Comparison of ENCODE assay signal across 1 cellular context in the genomic region with DNA sequence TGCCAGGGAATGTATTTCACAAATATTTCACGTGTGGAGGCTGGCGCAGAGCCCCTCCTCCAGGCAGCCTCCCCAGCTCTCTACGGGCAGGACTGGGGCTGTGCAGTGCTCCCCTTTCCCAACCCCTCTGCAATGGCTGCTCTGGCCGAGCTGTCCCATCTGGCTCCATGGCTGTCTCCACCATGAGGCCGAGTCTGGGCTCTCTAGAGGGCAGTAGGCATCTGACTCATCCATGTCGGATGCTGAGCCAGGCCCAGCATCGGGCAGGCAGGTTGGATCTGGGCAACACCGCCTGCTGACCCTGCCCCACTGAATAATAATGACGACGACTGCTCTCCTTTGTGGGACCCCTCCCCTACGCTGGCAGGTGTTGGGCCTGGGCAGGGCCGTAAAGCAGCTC.
TF ChIP-seq lines count a peak whose summit lies in the region.

No MANE protein-coding gene starts in this region.

TF ChIP-seq in GM23338, 12 proteins besides CTCF, POLR2A, EP300 and RAD21 (continued from another document):
- TF ChIP-seq, protein P1, sequence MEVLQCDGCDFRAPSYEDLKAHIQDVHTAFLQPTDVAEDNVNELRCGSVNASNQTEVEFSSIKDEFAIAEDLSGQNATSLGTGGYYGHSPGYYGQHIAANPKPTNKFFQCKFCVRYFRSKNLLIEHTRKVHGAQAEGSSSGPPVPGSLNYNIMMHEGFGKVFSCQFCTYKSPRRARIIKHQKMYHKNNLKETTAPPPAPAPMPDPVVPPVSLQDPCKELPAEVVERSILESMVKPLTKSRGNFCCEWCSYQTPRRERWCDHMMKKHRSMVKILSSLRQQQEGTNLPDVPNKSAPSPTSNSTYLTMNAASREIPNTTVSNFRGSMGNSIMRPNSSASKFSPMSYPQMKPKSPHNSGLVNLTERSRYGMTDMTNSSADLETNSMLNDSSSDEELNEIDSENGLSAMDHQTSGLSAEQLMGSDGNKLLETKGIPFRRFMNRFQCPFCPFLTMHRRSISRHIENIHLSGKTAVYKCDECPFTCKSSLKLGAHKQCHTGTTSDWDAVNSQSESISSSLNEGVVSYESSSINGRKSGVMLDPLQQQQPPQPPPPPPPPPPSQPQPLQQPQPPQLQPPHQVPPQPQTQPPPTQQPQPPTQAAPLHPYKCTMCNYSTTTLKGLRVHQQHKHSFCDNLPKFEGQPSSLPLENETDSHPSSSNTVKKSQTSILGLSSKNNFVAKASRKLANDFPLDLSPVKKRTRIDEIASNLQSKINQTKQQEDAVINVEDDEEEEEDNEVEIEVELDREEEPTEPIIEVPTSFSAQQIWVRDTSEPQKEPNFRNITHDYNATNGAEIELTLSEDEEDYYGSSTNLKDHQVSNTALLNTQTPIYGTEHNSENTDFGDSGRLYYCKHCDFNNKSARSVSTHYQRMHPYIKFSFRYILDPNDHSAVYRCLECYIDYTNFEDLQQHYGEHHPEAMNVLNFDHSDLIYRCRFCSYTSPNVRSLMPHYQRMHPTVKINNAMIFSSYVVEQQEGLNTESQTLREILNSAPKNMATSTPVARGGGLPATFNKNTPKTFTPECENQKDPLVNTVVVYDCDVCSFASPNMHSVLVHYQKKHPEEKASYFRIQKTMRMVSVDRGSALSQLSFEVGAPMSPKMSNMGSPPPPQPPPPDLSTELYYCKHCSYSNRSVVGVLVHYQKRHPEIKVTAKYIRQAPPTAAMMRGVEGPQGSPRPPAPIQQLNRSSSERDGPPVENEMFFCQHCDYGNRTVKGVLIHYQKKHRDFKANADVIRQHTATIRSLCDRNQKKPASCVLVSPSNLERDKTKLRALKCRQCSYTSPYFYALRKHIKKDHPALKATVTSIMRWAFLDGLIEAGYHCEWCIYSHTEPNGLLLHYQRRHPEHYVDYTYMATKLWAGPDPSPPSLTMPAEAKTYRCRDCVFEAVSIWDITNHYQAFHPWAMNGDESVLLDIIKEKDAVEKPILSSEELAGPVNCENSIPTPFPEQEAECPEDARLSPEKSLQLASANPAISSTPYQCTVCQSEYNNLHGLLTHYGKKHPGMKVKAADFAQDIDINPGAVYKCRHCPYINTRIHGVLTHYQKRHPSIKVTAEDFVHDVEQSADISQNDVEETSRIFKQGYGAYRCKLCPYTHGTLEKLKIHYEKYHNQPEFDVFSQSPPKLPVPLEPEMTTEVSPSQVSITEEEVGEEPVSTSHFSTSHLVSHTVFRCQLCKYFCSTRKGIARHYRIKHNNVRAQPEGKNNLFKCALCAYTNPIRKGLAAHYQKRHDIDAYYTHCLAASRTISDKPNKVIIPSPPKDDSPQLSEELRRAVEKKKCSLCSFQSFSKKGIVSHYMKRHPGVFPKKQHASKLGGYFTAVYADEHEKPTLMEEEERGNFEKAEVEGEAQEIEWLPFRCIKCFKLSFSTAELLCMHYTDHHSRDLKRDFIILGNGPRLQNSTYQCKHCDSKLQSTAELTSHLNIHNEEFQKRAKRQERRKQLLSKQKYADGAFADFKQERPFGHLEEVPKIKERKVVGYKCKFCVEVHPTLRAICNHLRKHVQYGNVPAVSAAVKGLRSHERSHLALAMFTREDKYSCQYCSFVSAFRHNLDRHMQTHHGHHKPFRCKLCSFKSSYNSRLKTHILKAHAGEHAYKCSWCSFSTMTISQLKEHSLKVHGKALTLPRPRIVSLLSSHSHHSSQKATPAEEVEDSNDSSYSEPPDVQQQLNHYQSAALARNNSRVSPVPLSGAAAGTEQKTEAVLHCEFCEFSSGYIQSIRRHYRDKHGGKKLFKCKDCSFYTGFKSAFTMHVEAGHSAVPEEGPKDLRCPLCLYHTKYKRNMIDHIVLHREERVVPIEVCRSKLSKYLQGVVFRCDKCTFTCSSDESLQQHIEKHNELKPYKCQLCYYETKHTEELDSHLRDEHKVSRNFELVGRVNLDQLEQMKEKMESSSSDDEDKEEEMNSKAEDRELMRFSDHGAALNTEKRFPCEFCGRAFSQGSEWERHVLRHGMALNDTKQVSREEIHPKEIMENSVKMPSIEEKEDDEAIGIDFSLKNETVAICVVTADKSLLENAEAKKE (CRISPR knock-in tag; IDR thresholded peaks at IDR 0.05): no peak
- TF ChIP-seq, protein P2, sequence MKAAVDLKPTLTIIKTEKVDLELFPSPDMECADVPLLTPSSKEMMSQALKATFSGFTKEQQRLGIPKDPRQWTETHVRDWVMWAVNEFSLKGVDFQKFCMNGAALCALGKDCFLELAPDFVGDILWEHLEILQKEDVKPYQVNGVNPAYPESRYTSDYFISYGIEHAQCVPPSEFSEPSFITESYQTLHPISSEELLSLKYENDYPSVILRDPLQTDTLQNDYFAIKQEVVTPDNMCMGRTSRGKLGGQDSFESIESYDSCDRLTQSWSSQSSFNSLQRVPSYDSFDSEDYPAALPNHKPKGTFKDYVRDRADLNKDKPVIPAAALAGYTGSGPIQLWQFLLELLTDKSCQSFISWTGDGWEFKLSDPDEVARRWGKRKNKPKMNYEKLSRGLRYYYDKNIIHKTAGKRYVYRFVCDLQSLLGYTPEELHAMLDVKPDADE (IDR thresholded peaks at IDR 0.05): no peak
- TF ChIP-seq CREB1 (CRISPR knock-in tag; IDR thresholded peaks at IDR 0.05; ENCODE audit: low read depth) (no peak), STAT1 (IDR thresholded peaks at IDR 0.05; ENCODE audit: unreplicated experiment) (no peak), EZH2 (IDR thresholded peaks at IDR 0.05; ENCODE audit: low read depth, unreplicated experiment) (no peak), ZNF331 (CRISPR knock-in tag; IDR thresholded peaks at IDR 0.05; ENCODE audit: low read depth) (no peak), JUNB (IDR thresholded peaks at IDR 0.05; ENCODE audit: unreplicated experiment) (no peak), POLR2AphosphoS5 (IDR thresholded peaks at IDR 0.05; ENCODE audit: low read depth) (no peak), NANOG (IDR thresholded peaks at IDR 0.05; ENCODE audit: borderline replicate concordance) (no peak)
- TF ChIP-seq, protein P3, sequence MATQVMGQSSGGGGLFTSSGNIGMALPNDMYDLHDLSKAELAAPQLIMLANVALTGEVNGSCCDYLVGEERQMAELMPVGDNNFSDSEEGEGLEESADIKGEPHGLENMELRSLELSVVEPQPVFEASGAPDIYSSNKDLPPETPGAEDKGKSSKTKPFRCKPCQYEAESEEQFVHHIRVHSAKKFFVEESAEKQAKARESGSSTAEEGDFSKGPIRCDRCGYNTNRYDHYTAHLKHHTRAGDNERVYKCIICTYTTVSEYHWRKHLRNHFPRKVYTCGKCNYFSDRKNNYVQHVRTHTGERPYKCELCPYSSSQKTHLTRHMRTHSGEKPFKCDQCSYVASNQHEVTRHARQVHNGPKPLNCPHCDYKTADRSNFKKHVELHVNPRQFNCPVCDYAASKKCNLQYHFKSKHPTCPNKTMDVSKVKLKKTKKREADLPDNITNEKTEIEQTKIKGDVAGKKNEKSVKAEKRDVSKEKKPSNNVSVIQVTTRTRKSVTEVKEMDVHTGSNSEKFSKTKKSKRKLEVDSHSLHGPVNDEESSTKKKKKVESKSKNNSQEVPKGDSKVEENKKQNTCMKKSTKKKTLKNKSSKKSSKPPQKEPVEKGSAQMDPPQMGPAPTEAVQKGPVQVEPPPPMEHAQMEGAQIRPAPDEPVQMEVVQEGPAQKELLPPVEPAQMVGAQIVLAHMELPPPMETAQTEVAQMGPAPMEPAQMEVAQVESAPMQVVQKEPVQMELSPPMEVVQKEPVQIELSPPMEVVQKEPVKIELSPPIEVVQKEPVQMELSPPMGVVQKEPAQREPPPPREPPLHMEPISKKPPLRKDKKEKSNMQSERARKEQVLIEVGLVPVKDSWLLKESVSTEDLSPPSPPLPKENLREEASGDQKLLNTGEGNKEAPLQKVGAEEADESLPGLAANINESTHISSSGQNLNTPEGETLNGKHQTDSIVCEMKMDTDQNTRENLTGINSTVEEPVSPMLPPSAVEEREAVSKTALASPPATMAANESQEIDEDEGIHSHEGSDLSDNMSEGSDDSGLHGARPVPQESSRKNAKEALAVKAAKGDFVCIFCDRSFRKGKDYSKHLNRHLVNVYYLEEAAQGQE (IDR thresholded peaks at IDR 0.05; ENCODE audit: unreplicated experiment): no peak
TF ChIP-seq in GM23338: peak in this region for 0.
